Comparison of ENCODE assay signal across 8 cellular contexts in genomic region chr9:83980395-83981125, GRCh38. TPM values are rescaled to one million over a fixed set of nuclear protein-coding genes. Genes with fewer than 3 reads are reported as not detected.
DNase-seq lines count a peak whose midpoint lies in the region; ATAC-seq and TF ChIP-seq lines count a peak whose summit lies in the region.

Gene RMI1, plus strand, starts transcription at chr9:83980805. Its CDS starts 20,182 bp downstream, at chr9:84000987.

- H3K4me3 ChIP-seq in osteoblast (ENCODE audit: insufficient read depth, low read length) = peak within 1 kb of the TSS; percentile 95
- peak within 1 kb of the TSS; percentile 83 for H3K4me3 ChIP-seq in thymus (ENCODE audit: low read length)

- peak; percentile 94 for DNase-seq in GM10248 (ENCODE audit: extremely low spot score)
- peak; percentile 99 for DNase-seq in NCI-H1092 (lab: John Stamatoyannopoulos, UW)
- peak; percentile 96 to 97 for DNase-seq in activated naive CD4-positive, alpha-beta T cell treated with anti-CD3 and anti-CD28 coated beads, Interleukin-2, amount 50 U/mL, for 72 hours (ENCODE audit: low spot score in 2 of 2)
- DNase-seq in glomerular visceral epithelial cell (ENCODE audit: extremely low spot score) = peak; percentile 99
- peak; percentile 92 for DNase-seq in osteoblast (ENCODE audit: insufficient read length, low spot score, missing footprints)

- no peaks in the 10 kb centered on the region for H3K9me3 ChIP-seq in osteoblast (ENCODE audit: low read depth, low read length)
- H3K9me3 ChIP-seq in thymus (ENCODE audit: control insufficient read depth) = no peaks in the 10 kb centered on the region

- peak within 1 kb of the TSS; percentile 97 for H2AFZ ChIP-seq in osteoblast (ENCODE audit: low read length)

- H3K4me1 ChIP-seq in osteoblast (ENCODE audit: insufficient read depth, low read length) = peaks cover 22% of the 10 kb centered on the region
- H3K4me1 ChIP-seq in thymus (ENCODE audit: control insufficient read depth, insufficient read depth, low read length) = peaks cover 4% of the 10 kb centered on the region

- POLR2A ChIA-PET in GM10248 (lab: Yijun Ruan, JAX) = interaction anchor here (1.0 to 1.8 kb wide), 3 partner anchors 9 to 59 kb away, joined by 4 to 8 read pairs (median 4); partner anchors contain the start of gene KIF27

- peaks cover 24% of the 10 kb centered on the region for H3K36me3 ChIP-seq in osteoblast (ENCODE audit: insufficient read depth, low read length)
- peaks cover 1% of the 10 kb centered on the region for H3K36me3 ChIP-seq in thymus (ENCODE audit: control insufficient read depth, insufficient read depth)

- H4K20me1 ChIP-seq in osteoblast (ENCODE audit: insufficient read depth, low read length) = peaks cover 39% of the 10 kb centered on the region

- no peaks in the 10 kb centered on the region for H3K9me3 Mint-ChIP-seq in activated naive CD4-positive, alpha-beta T cell treated with anti-CD3 and anti-CD28 coated beads, Interleukin-2, amount 50 U/mL, for 72 hours

- peaks cover 95% of the 10 kb centered on the region for H3K79me2 ChIP-seq in osteoblast (ENCODE audit: insufficient read depth, low read length)

- peak; percentile 64 for ATAC-seq in HG02588 (IDR thresholded peaks at IDR 0.05; ENCODE audit: unreplicated experiment)
- peak; percentile 80 for ATAC-seq in SK-N-SH treated with all-trans-retinoic acid at 6 μM for 48 hours
- ATAC-seq in activated naive CD4-positive, alpha-beta T cell treated with anti-CD3 and anti-CD28 coated beads, Interleukin-2, amount 50 U/mL, for 72 hours = peak; percentile 79 to 84

- CTCF ChIA-PET in GM10248 (lab: Yijun Ruan, JAX) = interaction anchor here (1.1 to 1.7 kb wide), 3 partner anchors 10 to 192 kb away, joined by 3 to 8 read pairs (median 3); no protein-coding TSS in a partner anchor

- H3K4me2 ChIP-seq in osteoblast (ENCODE audit: insufficient read depth, low read length) = peak within 1 kb of the TSS; percentile 98

- TF ChIP-seq CTCF in GM10248 (IDR thresholded peaks at IDR 0.05; ENCODE audit: control extremely low read depth, extremely low read depth, low read depth, missing control alignments) = peak; percentile 28
- TF ChIP-seq CTCF in osteoblast (IDR thresholded peaks at IDR 0.05; ENCODE audit: extremely low read depth, low read depth, low read length) = no peak

- H3K27ac ChIP-seq in osteoblast (ENCODE audit: low read depth, low read length) (peak within 1 kb of the TSS; percentile 99), thymus (ENCODE audit: low read depth) (peak within 1 kb of the TSS; percentile 93)

- WGBS in thymus = under 1% methylated on average over 69 of the region's 69 CpGs

- H3K27me3 ChIP-seq in osteoblast (ENCODE audit: insufficient read depth, low read length) (no peaks in the 10 kb centered on the region), thymus (ENCODE audit: control insufficient read depth, insufficient read depth) (no peaks in the 10 kb centered on the region)

- H3K36me3 Mint-ChIP-seq in activated naive CD4-positive, alpha-beta T cell treated with anti-CD3 and anti-CD28 coated beads, Interleukin-2, amount 50 U/mL, for 72 hours = peaks cover 48 to 70% of the 10 kb centered on the region in 2 donors

- peak within 1 kb of the TSS; percentile 93 to 99 for H3K27ac Mint-ChIP-seq in activated naive CD4-positive, alpha-beta T cell treated with anti-CD3 and anti-CD28 coated beads, Interleukin-2, amount 50 U/mL, for 72 hours

TF ChIP-seq in SK-N-SH treated with all-trans-retinoic acid at 6 μM for 48 hours, 23 proteins besides CTCF, POLR2A, EP300 and RAD21:
- TF ChIP-seq CREB5 (CRISPR knock-in tag; IDR thresholded peaks at IDR 0.05; ENCODE audit: low read depth) (no peak), SNAI2 (CRISPR knock-in tag; IDR thresholded peaks at IDR 0.05) (no peak), GLIS3 (CRISPR knock-in tag; IDR thresholded peaks at IDR 0.05) (no peak), RARB (CRISPR knock-in tag; IDR thresholded peaks at IDR 0.05) (no peak), PPARA (CRISPR knock-in tag; IDR thresholded peaks at IDR 0.05; ENCODE audit: borderline replicate concordance) (no peak), ARNTL (CRISPR knock-in tag; IDR thresholded peaks at IDR 0.05; ENCODE audit: borderline replicate concordance, low read depth) (no peak), ESRRG (CRISPR knock-in tag; IDR thresholded peaks at IDR 0.05) (no peak)

RNA-seq across cellular contexts. Expression of gene RMI1, which starts in this region (rescaled TPM):
- 10 to 100 TPM; 16.0 to 26.7 TPM for total RNA-seq in activated naive CD4-positive, alpha-beta T cell treated with anti-CD3 and anti-CD28 coated beads, Interleukin-2, amount 50 U/mL, for 72 hours
- total RNA-seq in osteoblast = 6.2 and 8.0 TPM in 2 replicates
- 5.8 TPM for polyA plus RNA-seq in thymus

Comparison
In these comparisons a context has a peak if more than half of its experiments do, and no peak if none do; other contexts are left out.
1. Peak in every context shown above with its lines: DNase-seq, ATAC-seq, H3K4me3 ChIP-seq and H3K27ac ChIP-seq.